8 cellular contexts compared by ENCODE assay signal in genomic region chr17:78839173-78839761, GRCh38. TPM values are rescaled to one million over a fixed set of nuclear protein-coding genes. Genes with fewer than 3 reads are reported as not detected.
DNase-seq lines count a peak whose midpoint lies in the region; TF ChIP-seq lines count a peak whose summit lies in the region.

No MANE protein-coding gene starts in this region.

- H3K27ac Mint-ChIP-seq in CD4-positive, alpha-beta memory T cell: peak overlapping the region; percentile 89 to 99 (median 98)
- H3K27ac Mint-ChIP-seq in mesothelial cell of epicardium: peak overlapping the region; percentile 95

- POLR2A ChIA-PET in CD4-positive, alpha-beta memory T cell (lab: Charles Lee; ENCODE audit: partially characterized antibody): interaction anchor here (0.6 to 6.3 kb wide), 5 partner anchors 10 to 91 kb away, joined by 3 to 27 read pairs (median 5); no protein-coding TSS in a partner anchor

- intact Hi-C loops in CD4-positive, alpha-beta memory T cell (cut with micrococcal nuclease): no loop called here
- intact Hi-C loops in breast epithelium (cut with DNase I; ENCODE audit: low total_unique reads): loop anchor here (10.0 kb wide), 1 partner anchor 234 kb away; no protein-coding TSS in a partner anchor

- H3K79me2 ChIP-seq in Karpas-422 (ENCODE audit: low read length): peaks cover 56% of the 10 kb centered on the region

- H3K27ac ChIP-seq in CD4-positive, alpha-beta memory T cell (ENCODE audit: low read depth, low read length): peak overlapping the region; percentile 95
- H3K27ac ChIP-seq in Karpas-422 (ENCODE audit: low read length) (0 out of 2 replicates have a peak overlapping the region, but pooled peaks have one; percentile 51), breast epithelium (peak overlapping the region; percentile 99 to 100)

- peak overlapping the region; percentile 88 for H3K4me2 ChIP-seq in Karpas-422 (ENCODE audit: low read depth, low read length, poor library complexity, severe bottlenecking)

- H3K4me3 ChIP-seq in CD4-positive, alpha-beta memory T cell (ENCODE audit: low read length in 2 of 2): peak overlapping the region; percentile 74 to 76
- H3K4me3 ChIP-seq in Karpas-422 (ENCODE audit: low read length) (peak overlapping the region; percentile 97), breast epithelium (peak overlapping the region; percentile 90 to 98 (median 95))

- DNase-seq in CD4-positive, alpha-beta memory T cell: peak; percentile 35 to 67 (median 56)
- peak; percentile 70 for DNase-seq in Karpas-422
- DNase-seq in breast epithelium (ENCODE audit: low spot score in 2 of 2): no peak
- no peak for DNase-seq in mesothelial cell of epicardium (ENCODE audit: low spot score in 2 of 2, unreplicated experiment in 2 of 2)
- DNase-seq in NCI-H2029 treated with DMSO at 0.1 percent for 48 hours (lab: John Stamatoyannopoulos, UW): no peak
- no peak for DNase-seq in activated CD4-positive, CD25-positive, alpha-beta regulatory T cell (lab: John Stamatoyannopoulos, UW)
- no peak for DNase-seq in pons (ENCODE audit: low spot score)
- DNase-seq in DMS114 treated with DMSO at 0.1 percent for 48 hours (lab: John Stamatoyannopoulos, UW; ENCODE audit: unreplicated experiment): no peak

- no peaks in the 10 kb centered on the region for H3K9me3 Mint-ChIP-seq in CD4-positive, alpha-beta memory T cell
- H3K9me3 Mint-ChIP-seq in mesothelial cell of epicardium: no peaks in the 10 kb centered on the region

- no peaks in the 10 kb centered on the region for H3K9me2 ChIP-seq in Karpas-422 (replicated peaks; ENCODE audit: insufficient read depth, low read length)

- H3K4me3 Mint-ChIP-seq in CD4-positive, alpha-beta memory T cell: peak overlapping the region; percentile 93 to 99 (median 96)
- peak overlapping the region; percentile 77 for H3K4me3 Mint-ChIP-seq in mesothelial cell of epicardium

- peaks cover 40 to 73% (median 51%) of the 10 kb centered on the region in 4 donors for H3K4me1 Mint-ChIP-seq in CD4-positive, alpha-beta memory T cell
- peaks cover 20% of the 10 kb centered on the region for H3K4me1 Mint-ChIP-seq in mesothelial cell of epicardium

- H4K20me1 ChIP-seq in Karpas-422 (ENCODE audit: insufficient read depth, low read depth, low read length): peaks cover 22% of the 10 kb centered on the region; the same call in 1 of the 2 replicates

- peaks cover 29% of the 10 kb centered on the region for H3K36me3 ChIP-seq in CD4-positive, alpha-beta memory T cell (ENCODE audit: insufficient read depth, low read length)
- H3K36me3 ChIP-seq in Karpas-422 (ENCODE audit: insufficient read depth, low read length) (peaks cover 27% of the 10 kb centered on the region), breast epithelium (no peaks in the 10 kb centered on the region)

- CTCF ChIA-PET in CD4-positive, alpha-beta memory T cell (lab: Charles Lee; ENCODE audit: partially characterized antibody): no interaction called here

- no peak for TF ChIP-seq POLR2A in breast epithelium (IDR thresholded peaks at IDR 0.05)

- no peak overlapping the region for H2AFZ ChIP-seq in Karpas-422 (ENCODE audit: low read length)

- H3K4me1 ChIP-seq in CD4-positive, alpha-beta memory T cell (ENCODE audit: insufficient read depth, low read length): peaks cover 40% of the 10 kb centered on the region
- H3K4me1 ChIP-seq in Karpas-422 (ENCODE audit: low read length) (peaks cover 31% of the 10 kb centered on the region), breast epithelium (peaks cover 0 to 6% of the 10 kb centered on the region in 2 donors)

- peaks cover 32 to 49% of the 10 kb centered on the region in 2 donors for H3K36me3 Mint-ChIP-seq in CD4-positive, alpha-beta memory T cell
- H3K36me3 Mint-ChIP-seq in mesothelial cell of epicardium: peaks cover 19% of the 10 kb centered on the region

- TF ChIP-seq CTCF in breast epithelium (IDR thresholded peaks at IDR 0.05) (no peak), mesothelial cell of epicardium (IDR thresholded peaks at IDR 0.05; ENCODE audit: unreplicated experiment) (no peak)

- no peaks in the 10 kb centered on the region for H3K9me3 ChIP-seq in CD4-positive, alpha-beta memory T cell (ENCODE audit: control insufficient read depth in 1 of 2, low read length in 2 of 2)
- H3K9me3 ChIP-seq in Karpas-422 (ENCODE audit: low read length) (no peaks in the 10 kb centered on the region), breast epithelium (no peaks in the 10 kb centered on the region)

- peak overlapping the region; percentile 95 for H3K9ac ChIP-seq in Karpas-422 (ENCODE audit: low read length)

- H3K27me3 ChIP-seq in CD4-positive, alpha-beta memory T cell (ENCODE audit: insufficient read depth, low read length): no peaks in the 10 kb centered on the region
- H3K27me3 ChIP-seq in Karpas-422 (ENCODE audit: low read length) (no peaks in the 10 kb centered on the region), breast epithelium (no peaks in the 10 kb centered on the region)

- H3K27me3 Mint-ChIP-seq in CD4-positive, alpha-beta memory T cell: no peaks in the 10 kb centered on the region
- no peaks in the 10 kb centered on the region for H3K27me3 Mint-ChIP-seq in mesothelial cell of epicardium (ENCODE audit: low read depth)

RNA-seq across cellular contexts. Expression of gene USP36, which starts 1.3 kb away (rescaled TPM):
- total RNA-seq in CD4-positive, alpha-beta memory T cell: 100 to 1,000 TPM; 181 to 183 TPM
- polyA plus RNA-seq in CD4-positive, alpha-beta memory T cell: 10 to 100 TPM; 35.4 to 55.1 TPM
- total RNA-seq in Karpas-422 (2014; rRNA removed; shearing (Covaris generic); ENCODE audit: low replicate concordance): 28.4 and 29.6 TPM in 2 replicates
- total RNA-seq in breast epithelium (10 to 100 TPM; 50.2 to 58.8 (median 55.4) TPM), mesothelial cell of epicardium (62.0 to 63.0 TPM (median 62.5 TPM) in 3 replicates)

RNA-seq across cellular contexts. Expression of gene CYTH1, which starts 57.2 kb away (rescaled TPM):
- 100 to 1,000 TPM; 380 to 390 TPM for total RNA-seq in CD4-positive, alpha-beta memory T cell
- polyA plus RNA-seq in CD4-positive, alpha-beta memory T cell: 100 to 1,000 TPM; 271 to 370 TPM
- 9.6 and 15.8 TPM in 2 replicates for total RNA-seq in Karpas-422 (2014; rRNA removed; shearing (Covaris generic); ENCODE audit: low replicate concordance)
- 10 to 100 TPM; 49.5 to 64.8 (median 50.7) TPM for total RNA-seq in breast epithelium
- total RNA-seq in mesothelial cell of epicardium: 40.3 to 44.3 TPM (median 42.8 TPM) in 3 replicates

Comparison
In these comparisons a context has a peak if more than half of its experiments do, and no peak if none do; other contexts are left out.
1. DNase-seq: peak in CD4-positive, alpha-beta memory T cell (5 of 5) and Karpas-422 (single experiment); none in breast epithelium (0 of 2), mesothelial cell of epicardium (0 of 2), NCI-H2029 treated with DMSO at 0.1 percent for 48 hours (single experiment), activated CD4-positive, CD25-positive, alpha-beta regulatory T cell (0 of 4), pons (single experiment) and DMS114 treated with DMSO at 0.1 percent for 48 hours (single experiment).
2. Peak in every context shown above with its lines, with median percentiles within 50 percentile points of each other: H3K27ac ChIP-seq and H3K4me3 ChIP-seq.